Comparison of ENCODE assay signal across 8 cellular contexts in genomic region chr12:28190321-28191017, GRCh38. TPM values are rescaled to one million over a fixed set of nuclear protein-coding genes. Genes with fewer than 3 reads are reported as not detected.
DNase-seq lines count a peak whose midpoint lies in the region; ATAC-seq and TF ChIP-seq lines count a peak whose summit lies in the region.

TSS of gene CCDC91 (plus strand) at chr12:28190456. CDS start at chr12:28257216, 66,760 bp downstream.

- DNase-seq in Caki2 (ENCODE audit: low read depth): peak; percentile 78
- DNase-seq in HUDEP-2 (lab: John Stamatoyannopoulos, UW; ENCODE audit: unreplicated experiment in 76 of 76): peak; percentile 66 to 99 (median 95)
- peak; percentile 87 for DNase-seq in OCI-LY7 (ENCODE audit: low spot score)
- peak; percentile 81 for DNase-seq in activated T-cell treated with anti-CD3 and anti-CD28 coated beads for 24 hours (ENCODE audit: low read depth)
- DNase-seq in epithelial cell of prostate (ENCODE audit: low read depth, low spot score): peak; percentile 40
- peak; percentile 88 for DNase-seq in mucosa of gallbladder (ENCODE audit: low spot score)
- DNase-seq in stimulated activated CD8-positive, alpha-beta memory T cell treated with anti-CD3 and anti-CD28 coated beads, Interleukin-4, amount 100 ng/mL, for 48 hours: peak; percentile 91

- peak; percentile 89 for ATAC-seq in GM21390 (IDR thresholded peaks at IDR 0.05; ENCODE audit: unreplicated experiment)

- peak within 1 kb of the TSS; percentile 82 for H3K4me2 ChIP-seq in OCI-LY7 (ENCODE audit: low read length)

- no peaks in the 10 kb centered on the region for H3K9me2 ChIP-seq in OCI-LY7 (ENCODE audit: insufficient read depth, low read length)

- peak within 1 kb of the TSS; percentile 83 for H3K4me3 ChIP-seq in OCI-LY7 (ENCODE audit: low read depth, low read length, poor library complexity, severe bottlenecking)

- no TSS peak for BruUV-seq in OCI-LY7 (replicated peaks; lab: Mats Ljungman, UMichigan)

- POLR2A ChIA-PET in OCI-LY7 (lab: Charles Lee): interaction anchor here (0.7 kb wide), 1 partner anchor 318 kb away, joined by 3 read pairs; no protein-coding TSS in a partner anchor

- in situ Hi-C loops in Caki2 (cut with HindIII; ENCODE audit: low pct_unique_long_range_greater_than_20kb, low sequenced_read_pairs): no loop called here

- H3K36me3 ChIP-seq in OCI-LY7 (ENCODE audit: insufficient read depth, low read length): peaks cover 4% of the 10 kb centered on the region; the same call in 1 of the 2 replicates

- H2AFZ ChIP-seq in OCI-LY7 (ENCODE audit: low read length): peak within 1 kb of the TSS; percentile 100

- H3K27ac ChIP-seq in OCI-LY7 (ENCODE audit: low read depth, low read length, poor library complexity, severe bottlenecking): peak within 1 kb of the TSS; percentile 49
- peak within 1 kb of the TSS; percentile 97 for H3K27ac ChIP-seq in epithelial cell of prostate

- H3K4me1 ChIP-seq in OCI-LY7 (ENCODE audit: insufficient read depth, low read length, poor library complexity, severe bottlenecking): peaks cover 15% of the 10 kb centered on the region

- intact Hi-C loops in OCI-LY7 (cut with micrococcal nuclease; ENCODE audit: unreplicated experiment): loop anchor here (10.0 kb wide), 1 partner anchor 476 kb away; the partner anchor contains the start of gene MRPS35

- H3K79me2 ChIP-seq in OCI-LY7 (ENCODE audit: insufficient read depth, low read depth, low read length): peaks cover 24% of the 10 kb centered on the region; the same call in 1 of the 2 replicates

- no peaks in the 10 kb centered on the region for H4K20me1 ChIP-seq in OCI-LY7 (ENCODE audit: insufficient read depth, low read length)

- CTCF ChIA-PET in OCI-LY7 (lab: Charles Lee; ENCODE audit: unreplicated experiment): no interaction called here

- TF ChIP-seq CTCF in OCI-LY7 (conservative IDR thresholded peaks at IDR 0.05; ENCODE audit: low read length): 0 out of 2 replicates have a peak, but pooled peaks have one; percentile 19

- H3K9me3 ChIP-seq in OCI-LY7 (ENCODE audit: low read length): no peaks in the 10 kb centered on the region

RNA-seq across cellular contexts. Expression of gene CCDC91, which starts in this region (rescaled TPM):
- total RNA-seq in Caki2 (2014; rRNA removed; shearing (Covaris generic); ENCODE audit: low replicate concordance): 8.1 and 11.6 TPM in 2 replicates
- total RNA-seq in OCI-LY7 (2014; rRNA removed; shearing (Covaris generic)): 15.8 and 17.7 TPM in 2 replicates
- total RNA-seq in OCI-LY7 (2022): 23.8 and 26.2 TPM in 2 replicates
- total RNA-seq in mucosa of gallbladder: 27.5 TPM

Comparison
In these comparisons a context has a peak if more than half of its experiments do, and no peak if none do; other contexts are left out.
1. Peak in every context shown above with its lines: DNase-seq, ATAC-seq, H3K4me3 ChIP-seq and H3K27ac ChIP-seq.
2. DNase-seq: peak in every context shown above with its lines; median percentile 95 in HUDEP-2; 91 in stimulated activated CD8-positive, alpha-beta memory T cell treated with anti-CD3 and anti-CD28 coated beads, Interleukin-4, amount 100 ng/mL, for 48 hours; 88 in mucosa of gallbladder; 87 in OCI-LY7; 81 in activated T-cell treated with anti-CD3 and anti-CD28 coated beads for 24 hours; 78 in Caki2; 40 in epithelial cell of prostate.